1 cellular context compared by ENCODE assay signal in genomic region chr5:62475072-62475471, GRCh38.
TF ChIP-seq lines count a peak whose summit lies in the region.

No MANE protein-coding gene starts in this region.

TF ChIP-seq in K562, 482 proteins besides CTCF, POLR2A, EP300 and RAD21 (continued from another document):
- TF ChIP-seq, protein P1, sequence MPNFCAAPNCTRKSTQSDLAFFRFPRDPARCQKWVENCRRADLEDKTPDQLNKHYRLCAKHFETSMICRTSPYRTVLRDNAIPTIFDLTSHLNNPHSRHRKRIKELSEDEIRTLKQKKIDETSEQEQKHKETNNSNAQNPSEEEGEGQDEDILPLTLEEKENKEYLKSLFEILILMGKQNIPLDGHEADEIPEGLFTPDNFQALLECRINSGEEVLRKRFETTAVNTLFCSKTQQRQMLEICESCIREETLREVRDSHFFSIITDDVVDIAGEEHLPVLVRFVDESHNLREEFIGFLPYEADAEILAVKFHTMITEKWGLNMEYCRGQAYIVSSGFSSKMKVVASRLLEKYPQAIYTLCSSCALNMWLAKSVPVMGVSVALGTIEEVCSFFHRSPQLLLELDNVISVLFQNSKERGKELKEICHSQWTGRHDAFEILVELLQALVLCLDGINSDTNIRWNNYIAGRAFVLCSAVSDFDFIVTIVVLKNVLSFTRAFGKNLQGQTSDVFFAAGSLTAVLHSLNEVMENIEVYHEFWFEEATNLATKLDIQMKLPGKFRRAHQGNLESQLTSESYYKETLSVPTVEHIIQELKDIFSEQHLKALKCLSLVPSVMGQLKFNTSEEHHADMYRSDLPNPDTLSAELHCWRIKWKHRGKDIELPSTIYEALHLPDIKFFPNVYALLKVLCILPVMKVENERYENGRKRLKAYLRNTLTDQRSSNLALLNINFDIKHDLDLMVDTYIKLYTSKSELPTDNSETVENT (CRISPR knock-in tag; IDR thresholded peaks at IDR 0.05): no peak
- TF ChIP-seq BCL6 (CRISPR knock-in tag; IDR thresholded peaks at IDR 0.05) (no peak), CBFA2T2 (conservative IDR thresholded peaks at IDR 0.05) (peak; percentile 64; the same call in 1 of the 2 replicates), KDM5B (IDR thresholded peaks at IDR 0.05; ENCODE audit: insufficient replicate concordance, low read depth, low read length) (no peak), ATF3 (IDR thresholded peaks at IDR 0.05) (peak; percentile 64), ATF3 (CRISPR knock-in tag; conservative IDR thresholded peaks at IDR 0.05) (no peak), ZNF384 (IDR thresholded peaks at IDR 0.05; ENCODE audit: low read depth, low read length) (peak; percentile 48; the same call in 1 of the 2 replicates), ERF (CRISPR knock-in tag; IDR thresholded peaks at IDR 0.05) (no peak), TSHZ1 (CRISPR knock-in tag; IDR thresholded peaks at IDR 0.05) (no peak), C11orf30 (IDR thresholded peaks at IDR 0.05; ENCODE audit: low read depth) (no peak), TAL1 (IDR thresholded peaks at IDR 0.05) (peak; percentile 32; the same call in 1 of the 2 replicates), ZNF586 (CRISPR knock-in tag; conservative IDR thresholded peaks at IDR 0.05) (no peak), CHD4 (IDR thresholded peaks at IDR 0.05; ENCODE audit: insufficient read depth, insufficient replicate concordance, low read depth, low read length, poor library complexity, severe bottlenecking) (no peak), CBFA2T3 (IDR thresholded peaks at IDR 0.05) (peak; percentile 79), JUND (IDR thresholded peaks at IDR 0.05; ENCODE audit: borderline replicate concordance, low read depth, low read length) (peak; percentile 53; the same call in 1 of the 2 replicates), JUND (tag; IDR thresholded peaks at IDR 0.05; ENCODE audit: borderline replicate concordance, low read depth, low read length) (no peak), ZNF75A (CRISPR knock-in tag; IDR thresholded peaks at IDR 0.05) (no peak), MTA1 (IDR thresholded peaks at IDR 0.05; ENCODE audit: borderline replicate concordance) (no peak), HES1 (IDR thresholded peaks at IDR 0.05; ENCODE audit: low read depth) (no peak), ZC3H4 (CRISPR knock-in tag; IDR thresholded peaks at IDR 0.05; ENCODE audit: borderline replicate concordance) (no peak), HNRNPH1 (optimal IDR thresholded peaks at IDR 0.05; ENCODE audit: low read depth, low read length) (no peak), HDGF (IDR thresholded peaks at IDR 0.05) (no peak), SP1 (CRISPR knock-in tag; IDR thresholded peaks at IDR 0.05) (no peak), NFE2L1 (tag; IDR thresholded peaks at IDR 0.05; ENCODE audit: borderline replicate concordance, low read depth) (no peak), STAG1 (CRISPR knock-in tag; IDR thresholded peaks at IDR 0.05; ENCODE audit: borderline replicate concordance) (no peak), TRIM24 (IDR thresholded peaks at IDR 0.05) (no peak), CCNT2 (IDR thresholded peaks at IDR 0.05; ENCODE audit: borderline replicate concordance, extremely low read depth, insufficient read length, low read depth, low read length) (no peak), ESRRA (IDR thresholded peaks at IDR 0.05; ENCODE audit: borderline replicate concordance, low read depth) (no peak), SMARCE1 (IDR thresholded peaks at IDR 0.05) (0 out of 2 replicates have a peak, but pooled peaks have one; percentile 48), DIDO1 (tag; IDR thresholded peaks at IDR 0.05; ENCODE audit: low read depth) (no peak), CREBBP (IDR thresholded peaks at IDR 0.05; ENCODE audit: low read depth, low read length) (no peak), HLTF (IDR thresholded peaks at IDR 0.05) (no peak), CBFB (CRISPR knock-in tag; IDR thresholded peaks at IDR 0.05) (no peak), EGR1 (conservative IDR thresholded peaks at IDR 0.05) (peak; percentile 67), JUNB (CRISPR knock-in tag; conservative IDR thresholded peaks at IDR 0.05) (no peak), HDAC6 (IDR thresholded peaks at IDR 0.05; ENCODE audit: low read depth, low read length) (no peak), SOX6 (IDR thresholded peaks at IDR 0.05) (peak; percentile 49; the same call in 1 of the 2 replicates), BCOR (IDR thresholded peaks at IDR 0.05) (no peak), LEF1 (IDR thresholded peaks at IDR 0.05) (no peak), SMARCA4 (IDR thresholded peaks at IDR 0.05) (0 out of 2 replicates have a peak, but pooled peaks have one; percentile 33), ATF1 (CRISPR knock-in tag; IDR thresholded peaks at IDR 0.05) (no peak), ATF1 (tag; IDR thresholded peaks at IDR 0.05) (no peak), BRD4 (IDR thresholded peaks at IDR 0.05) (no peak), ZNF354B (CRISPR knock-in tag; IDR thresholded peaks at IDR 0.05) (no peak), ZBTB1 (CRISPR knock-in tag; IDR thresholded peaks at IDR 0.05; ENCODE audit: borderline replicate concordance, low read depth) (no peak)
- TF ChIP-seq, protein P2, sequence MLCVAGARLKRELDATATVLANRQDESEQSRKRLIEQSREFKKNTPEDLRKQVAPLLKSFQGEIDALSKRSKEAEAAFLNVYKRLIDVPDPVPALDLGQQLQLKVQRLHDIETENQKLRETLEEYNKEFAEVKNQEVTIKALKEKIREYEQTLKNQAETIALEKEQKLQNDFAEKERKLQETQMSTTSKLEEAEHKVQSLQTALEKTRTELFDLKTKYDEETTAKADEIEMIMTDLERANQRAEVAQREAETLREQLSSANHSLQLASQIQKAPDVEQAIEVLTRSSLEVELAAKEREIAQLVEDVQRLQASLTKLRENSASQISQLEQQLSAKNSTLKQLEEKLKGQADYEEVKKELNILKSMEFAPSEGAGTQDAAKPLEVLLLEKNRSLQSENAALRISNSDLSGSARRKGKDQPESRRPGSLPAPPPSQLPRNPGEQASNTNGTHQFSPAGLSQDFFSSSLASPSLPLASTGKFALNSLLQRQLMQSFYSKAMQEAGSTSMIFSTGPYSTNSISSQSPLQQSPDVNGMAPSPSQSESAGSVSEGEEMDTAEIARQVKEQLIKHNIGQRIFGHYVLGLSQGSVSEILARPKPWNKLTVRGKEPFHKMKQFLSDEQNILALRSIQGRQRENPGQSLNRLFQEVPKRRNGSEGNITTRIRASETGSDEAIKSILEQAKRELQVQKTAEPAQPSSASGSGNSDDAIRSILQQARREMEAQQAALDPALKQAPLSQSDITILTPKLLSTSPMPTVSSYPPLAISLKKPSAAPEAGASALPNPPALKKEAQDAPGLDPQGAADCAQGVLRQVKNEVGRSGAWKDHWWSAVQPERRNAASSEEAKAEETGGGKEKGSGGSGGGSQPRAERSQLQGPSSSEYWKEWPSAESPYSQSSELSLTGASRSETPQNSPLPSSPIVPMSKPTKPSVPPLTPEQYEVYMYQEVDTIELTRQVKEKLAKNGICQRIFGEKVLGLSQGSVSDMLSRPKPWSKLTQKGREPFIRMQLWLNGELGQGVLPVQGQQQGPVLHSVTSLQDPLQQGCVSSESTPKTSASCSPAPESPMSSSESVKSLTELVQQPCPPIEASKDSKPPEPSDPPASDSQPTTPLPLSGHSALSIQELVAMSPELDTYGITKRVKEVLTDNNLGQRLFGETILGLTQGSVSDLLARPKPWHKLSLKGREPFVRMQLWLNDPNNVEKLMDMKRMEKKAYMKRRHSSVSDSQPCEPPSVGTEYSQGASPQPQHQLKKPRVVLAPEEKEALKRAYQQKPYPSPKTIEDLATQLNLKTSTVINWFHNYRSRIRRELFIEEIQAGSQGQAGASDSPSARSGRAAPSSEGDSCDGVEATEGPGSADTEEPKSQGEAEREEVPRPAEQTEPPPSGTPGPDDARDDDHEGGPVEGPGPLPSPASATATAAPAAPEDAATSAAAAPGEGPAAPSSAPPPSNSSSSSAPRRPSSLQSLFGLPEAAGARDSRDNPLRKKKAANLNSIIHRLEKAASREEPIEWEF (CRISPR knock-in tag; IDR thresholded peaks at IDR 0.05): no peak
- TF ChIP-seq, protein P3, sequence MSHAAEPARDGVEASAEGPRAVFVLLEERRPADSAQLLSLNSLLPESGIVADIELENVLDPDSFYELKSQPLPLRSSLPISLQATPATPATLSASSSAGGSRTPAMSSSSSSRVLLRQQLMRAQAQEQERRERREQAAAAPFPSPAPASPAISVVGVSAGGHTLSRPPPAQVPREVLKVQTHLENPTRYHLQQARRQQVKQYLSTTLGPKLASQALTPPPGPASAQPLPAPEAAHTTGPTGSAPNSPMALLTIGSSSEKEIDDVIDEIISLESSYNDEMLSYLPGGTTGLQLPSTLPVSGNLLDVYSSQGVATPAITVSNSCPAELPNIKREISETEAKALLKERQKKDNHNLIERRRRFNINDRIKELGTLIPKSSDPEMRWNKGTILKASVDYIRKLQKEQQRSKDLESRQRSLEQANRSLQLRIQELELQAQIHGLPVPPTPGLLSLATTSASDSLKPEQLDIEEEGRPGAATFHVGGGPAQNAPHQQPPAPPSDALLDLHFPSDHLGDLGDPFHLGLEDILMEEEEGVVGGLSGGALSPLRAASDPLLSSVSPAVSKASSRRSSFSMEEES (CRISPR knock-in tag; IDR thresholded peaks at IDR 0.05): no peak
- TF ChIP-seq, protein P4, sequence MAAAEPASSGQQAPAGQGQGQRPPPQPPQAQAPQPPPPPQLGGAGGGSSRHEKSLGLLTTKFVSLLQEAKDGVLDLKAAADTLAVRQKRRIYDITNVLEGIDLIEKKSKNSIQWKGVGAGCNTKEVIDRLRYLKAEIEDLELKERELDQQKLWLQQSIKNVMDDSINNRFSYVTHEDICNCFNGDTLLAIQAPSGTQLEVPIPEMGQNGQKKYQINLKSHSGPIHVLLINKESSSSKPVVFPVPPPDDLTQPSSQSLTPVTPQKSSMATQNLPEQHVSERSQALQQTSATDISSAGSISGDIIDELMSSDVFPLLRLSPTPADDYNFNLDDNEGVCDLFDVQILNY (CRISPR knock-in tag; IDR thresholded peaks at IDR 0.05): no peak
- TF ChIP-seq, protein P5, sequence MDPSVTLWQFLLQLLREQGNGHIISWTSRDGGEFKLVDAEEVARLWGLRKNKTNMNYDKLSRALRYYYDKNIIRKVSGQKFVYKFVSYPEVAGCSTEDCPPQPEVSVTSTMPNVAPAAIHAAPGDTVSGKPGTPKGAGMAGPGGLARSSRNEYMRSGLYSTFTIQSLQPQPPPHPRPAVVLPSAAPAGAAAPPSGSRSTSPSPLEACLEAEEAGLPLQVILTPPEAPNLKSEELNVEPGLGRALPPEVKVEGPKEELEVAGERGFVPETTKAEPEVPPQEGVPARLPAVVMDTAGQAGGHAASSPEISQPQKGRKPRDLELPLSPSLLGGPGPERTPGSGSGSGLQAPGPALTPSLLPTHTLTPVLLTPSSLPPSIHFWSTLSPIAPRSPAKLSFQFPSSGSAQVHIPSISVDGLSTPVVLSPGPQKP (CRISPR knock-in tag; IDR thresholded peaks at IDR 0.05): no peak
- TF ChIP-seq, protein P6, sequence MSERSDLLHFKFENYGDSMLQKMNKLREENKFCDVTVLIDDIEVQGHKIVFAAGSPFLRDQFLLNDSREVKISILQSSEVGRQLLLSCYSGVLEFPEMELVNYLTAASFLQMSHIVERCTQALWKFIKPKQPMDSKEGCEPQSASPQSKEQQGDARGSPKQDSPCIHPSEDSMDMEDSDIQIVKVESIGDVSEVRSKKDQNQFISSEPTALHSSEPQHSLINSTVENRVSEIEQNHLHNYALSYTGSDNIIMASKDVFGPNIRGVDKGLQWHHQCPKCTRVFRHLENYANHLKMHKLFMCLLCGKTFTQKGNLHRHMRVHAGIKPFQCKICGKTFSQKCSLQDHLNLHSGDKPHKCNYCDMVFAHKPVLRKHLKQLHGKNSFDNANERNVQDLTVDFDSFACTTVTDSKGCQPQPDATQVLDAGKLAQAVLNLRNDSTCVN (CRISPR knock-in tag; IDR thresholded peaks at IDR 0.05): no peak
